In the genomic region with DNA sequence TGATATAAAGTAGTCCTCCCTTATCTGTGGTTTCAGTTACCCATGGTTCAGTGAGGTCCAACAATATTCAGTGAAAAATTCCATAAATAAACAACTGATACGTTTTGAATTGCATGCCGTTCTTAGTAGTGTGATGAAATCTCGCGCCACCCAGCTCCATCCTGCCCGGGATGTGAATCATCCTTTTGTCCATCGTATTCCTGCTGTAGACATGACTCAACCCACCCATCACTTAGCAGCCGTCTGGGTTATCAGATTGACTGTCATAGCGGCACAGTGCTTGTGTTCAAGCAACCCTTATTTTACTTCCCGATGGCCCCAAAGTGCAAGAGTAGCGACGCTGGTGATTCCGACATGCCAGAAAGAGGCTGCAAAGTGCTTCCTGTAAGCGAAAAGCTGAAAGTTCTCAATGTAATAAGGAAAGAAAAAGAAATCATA, we compare ENCODE assay signal across 1 cellular context.
TF ChIP-seq lines count a peak whose summit lies in the region.

No MANE protein-coding gene starts in this region.

TF ChIP-seq in HepG2, 621 proteins besides CTCF, POLR2A, EP300 and RAD21:
- TF ChIP-seq CEBPB (IDR thresholded peaks at IDR 0.05; ENCODE audit: borderline replicate concordance, low read depth, low read length) (peak; percentile 54; the same call in 1 of the 2 replicates), MYNN (CRISPR knock-in tag; IDR thresholded peaks at IDR 0.05; ENCODE audit: low read depth) (no peak), FOSL2 (CRISPR knock-in tag; IDR thresholded peaks at IDR 0.05) (peak; percentile 88)
- TF ChIP-seq, protein P1, sequence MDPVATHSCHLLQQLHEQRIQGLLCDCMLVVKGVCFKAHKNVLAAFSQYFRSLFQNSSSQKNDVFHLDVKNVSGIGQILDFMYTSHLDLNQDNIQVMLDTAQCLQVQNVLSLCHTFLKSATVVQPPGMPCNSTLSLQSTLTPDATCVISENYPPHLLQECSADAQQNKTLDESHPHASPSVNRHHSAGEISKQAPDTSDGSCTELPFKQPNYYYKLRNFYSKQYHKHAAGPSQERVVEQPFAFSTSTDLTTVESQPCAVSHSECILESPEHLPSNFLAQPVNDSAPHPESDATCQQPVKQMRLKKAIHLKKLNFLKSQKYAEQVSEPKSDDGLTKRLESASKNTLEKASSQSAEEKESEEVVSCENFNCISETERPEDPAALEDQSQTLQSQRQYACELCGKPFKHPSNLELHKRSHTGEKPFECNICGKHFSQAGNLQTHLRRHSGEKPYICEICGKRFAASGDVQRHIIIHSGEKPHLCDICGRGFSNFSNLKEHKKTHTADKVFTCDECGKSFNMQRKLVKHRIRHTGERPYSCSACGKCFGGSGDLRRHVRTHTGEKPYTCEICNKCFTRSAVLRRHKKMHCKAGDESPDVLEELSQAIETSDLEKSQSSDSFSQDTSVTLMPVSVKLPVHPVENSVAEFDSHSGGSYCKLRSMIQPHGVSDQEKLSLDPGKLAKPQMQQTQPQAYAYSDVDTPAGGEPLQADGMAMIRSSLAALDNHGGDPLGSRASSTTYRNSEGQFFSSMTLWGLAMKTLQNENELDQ (CRISPR knock-in tag; IDR thresholded peaks at IDR 0.05; ENCODE audit: borderline replicate concordance): no peak
- TF ChIP-seq, protein P2, sequence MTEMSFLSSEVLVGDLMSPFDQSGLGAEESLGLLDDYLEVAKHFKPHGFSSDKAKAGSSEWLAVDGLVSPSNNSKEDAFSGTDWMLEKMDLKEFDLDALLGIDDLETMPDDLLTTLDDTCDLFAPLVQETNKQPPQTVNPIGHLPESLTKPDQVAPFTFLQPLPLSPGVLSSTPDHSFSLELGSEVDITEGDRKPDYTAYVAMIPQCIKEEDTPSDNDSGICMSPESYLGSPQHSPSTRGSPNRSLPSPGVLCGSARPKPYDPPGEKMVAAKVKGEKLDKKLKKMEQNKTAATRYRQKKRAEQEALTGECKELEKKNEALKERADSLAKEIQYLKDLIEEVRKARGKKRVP (CRISPR knock-in tag; IDR thresholded peaks at IDR 0.05): peak in 1 of 2 experiments; percentile 54; a peak in 2 of 4 replicates
